In the genomic region with DNA sequence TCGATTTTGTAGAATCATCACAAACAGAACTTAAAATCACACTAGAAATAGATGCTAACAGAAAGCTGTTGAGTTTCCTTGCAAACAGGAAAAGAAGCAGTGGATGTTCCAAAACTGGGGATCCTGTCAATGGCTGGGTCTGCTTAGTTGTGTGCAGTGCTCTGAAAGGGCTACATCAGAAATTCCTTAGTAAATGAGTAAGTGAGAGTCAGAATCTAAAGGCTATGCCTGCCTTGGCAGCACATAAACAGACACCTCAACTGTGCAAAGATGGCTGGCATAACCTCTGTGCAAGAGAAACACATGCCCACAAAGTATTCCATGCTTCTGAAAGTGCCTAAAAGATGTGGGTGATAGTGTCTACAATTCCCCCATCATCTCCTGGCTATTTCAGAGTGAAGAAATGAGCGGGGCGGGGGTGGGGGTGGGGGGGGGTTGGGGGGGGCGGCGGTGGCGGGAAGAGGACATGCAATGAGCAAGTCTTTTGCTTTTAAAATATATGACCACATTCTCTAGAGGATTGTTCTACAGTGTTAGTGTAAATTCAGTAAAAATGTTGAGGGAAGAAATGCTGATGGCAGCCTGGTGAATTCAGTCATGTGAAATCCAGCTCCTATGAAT, we compare ENCODE assay signal across 18 cellular contexts.
A peak's percentile ranks its signal among the peaks of the same experiment; 100 is the strongest.
DNase-seq lines count a peak whose midpoint lies in the region; ATAC-seq, FAIRE-seq and TF ChIP-seq lines count a peak whose summit lies in the region.
"Had no signal": no experiment of that assay in that cellular context is flagged by ENCODE, and none has a peak within 500 bp of the region (broad histone marks: within the 10 kb centered on the region; RNA-seq: fewer than 3 reads in every experiment).

No MANE protein-coding gene starts in this region.

- peaks cover 6% of the 10 kb centered on the region; the same call in 1 of the 2 replicates for H3F3A ChIP-seq in GM23248 (ENCODE audit: insufficient read depth)

- no peak for ATAC-seq in HG02884 (IDR thresholded peaks at IDR 0.05; ENCODE audit: unreplicated experiment)
- ATAC-seq in HG02938 (IDR thresholded peaks at IDR 0.05; ENCODE audit: unreplicated experiment) = no peak
- ATAC-seq: T-cell had no signal

- H3K79me2 ChIP-seq in GM23248 (ENCODE audit: insufficient read depth) (no peaks in the 10 kb centered on the region), astrocyte (ENCODE audit: insufficient read depth, low read length) (no peaks in the 10 kb centered on the region), fibroblast of lung (ENCODE audit: control insufficient read depth, insufficient read depth, low read length) (no peaks in the 10 kb centered on the region)

- H3K4me3 ChIP-seq in GM23248 (no peak overlapping the region), astrocyte (ENCODE audit: insufficient read depth, low read depth, low read length) (no peak overlapping the region), fibroblast of lung (replicated peaks in 1 of 4; ENCODE audit: control extremely low read depth in 1 of 4, insufficient read depth in 1 of 4, low read depth in 3 of 4, low read length in 4 of 4) (no peak overlapping the region)

- peak overlapping the region; percentile 69 for H3K27ac Mint-ChIP-seq in astrocyte (ENCODE audit: unreplicated experiment)
- H3K27ac Mint-ChIP-seq: CD8-positive, alpha-beta memory T cell; HFFc6; T-cell had no signal

- no peaks in the 10 kb centered on the region for H3K36me3 ChIP-seq in GM23248 (ENCODE audit: low read depth)
- no peaks in the 10 kb centered on the region for H3K36me3 ChIP-seq in astrocyte (ENCODE audit: insufficient read depth, low read length)
- H3K36me3 ChIP-seq in fibroblast of lung (ENCODE audit: control insufficient read depth, insufficient read depth, low read length) = no peaks in the 10 kb centered on the region

- peaks cover 4% of the 10 kb centered on the region; the same call in 1 of the 2 replicates for H3K4me1 ChIP-seq in GM23248 (ENCODE audit: insufficient read depth)
- H3K4me1 ChIP-seq in astrocyte (ENCODE audit: insufficient read depth, low read length) = peaks cover 36% of the 10 kb centered on the region
- no peaks in the 10 kb centered on the region for H3K4me1 ChIP-seq in fibroblast of lung (ENCODE audit: control insufficient read depth, extremely low read depth, insufficient read depth, low read length)

- no peaks in the 10 kb centered on the region for H3K9me3 Mint-ChIP-seq in astrocyte (ENCODE audit: unreplicated experiment)
- H3K9me3 Mint-ChIP-seq: CD8-positive, alpha-beta memory T cell; HFFc6; T-cell had no signal

- no peak for FAIRE-seq in astrocyte (lab: Jason Lieb, UNC)

- peak; percentile 47 for DNase-seq in GM23248
- peak; percentile 41 for DNase-seq in astrocyte (ENCODE audit: low read depth)
- DNase-seq in fibroblast of lung (ENCODE audit: low read depth in 2 of 2) = peak in 1 of 2 donors; percentile 65
- DNase-seq in renal cortical epithelial cell (ENCODE audit: low read depth) = peak; percentile 69
- DNase-seq in activated CD4-positive, alpha-beta T cell treated with anti-CD3 and anti-CD28 coated beads, Interleukin-2, amount 50 U/mL, for 1 hour = no peak
- no peak for DNase-seq in NCI-H1092 (lab: John Stamatoyannopoulos, UW)
- DNase-seq: CD8-positive, alpha-beta memory T cell; GDM1; HFFc6; NCI-H1436; NCI-H1930; NCI-H748 treated with DMSO at 0.1 percent for 48 hours; SIG-M5; T-cell had no signal

- H3K9me3 ChIP-seq in GM23248 (ENCODE audit: low read depth) = no peaks in the 10 kb centered on the region
- no peaks in the 10 kb centered on the region for H3K9me3 ChIP-seq in astrocyte (ENCODE audit: insufficient read depth, low read depth, low read length)
- H3K9me3 ChIP-seq in fibroblast of lung (ENCODE audit: control insufficient read depth, insufficient read depth, low read depth, low read length) = no peaks in the 10 kb centered on the region

- no peaks in the 10 kb centered on the region for H3K27me3 ChIP-seq in GM23248 (replicated peaks; ENCODE audit: insufficient read depth)
- H3K27me3 ChIP-seq in astrocyte (ENCODE audit: insufficient read depth, low read length) = no peaks in the 10 kb centered on the region
- H3K27me3 ChIP-seq in fibroblast of lung (ENCODE audit: control insufficient read depth, insufficient read depth, low read length) = no peaks in the 10 kb centered on the region

- H3K4me3 Mint-ChIP-seq in astrocyte (ENCODE audit: unreplicated experiment) = no peak overlapping the region
- H3K4me3 Mint-ChIP-seq: CD8-positive, alpha-beta memory T cell; HFFc6; T-cell had no signal

- in situ Hi-C loops in GM23248 (cut with MboI) = no loop called here

- H3K36me3 Mint-ChIP-seq in astrocyte (ENCODE audit: low read depth, unreplicated experiment) = no peaks in the 10 kb centered on the region
- H3K36me3 Mint-ChIP-seq: CD8-positive, alpha-beta memory T cell; T-cell had no signal

- H3K27me3 Mint-ChIP-seq in astrocyte (ENCODE audit: low read depth, unreplicated experiment) = no peaks in the 10 kb centered on the region
- H3K27me3 Mint-ChIP-seq: T-cell had no signal

- H3K9me2 ChIP-seq in GM23248 (ENCODE audit: insufficient read depth) = no peaks in the 10 kb centered on the region

- H3K9ac ChIP-seq in GM23248 = no peak overlapping the region
- H3K9ac ChIP-seq in astrocyte (ENCODE audit: low read length) = no peak overlapping the region
- H3K9ac ChIP-seq in fibroblast of lung (ENCODE audit: insufficient read depth, low read length) = no peak overlapping the region
- H3K9ac ChIP-seq: KMS-11 had no signal

- H3K4me2 ChIP-seq in GM23248 (ENCODE audit: unreplicated experiment) (no peak overlapping the region), astrocyte (ENCODE audit: low read length) (no peak overlapping the region), fibroblast of lung (ENCODE audit: extremely low read depth, insufficient read depth, low read length) (peak overlapping the region; percentile 23)
- H3K4me2 ChIP-seq: KMS-11 had no signal

- H3K27ac ChIP-seq in GM23248 (no peak overlapping the region), astrocyte (ENCODE audit: low read depth, low read length) (no peak overlapping the region), fibroblast of lung (ENCODE audit: insufficient read depth, low read length) (no peak overlapping the region)
- H3K27ac ChIP-seq: C4-2B, KMS-11 had no signal

- H2AFZ ChIP-seq in GM23248 (no peak overlapping the region), astrocyte (ENCODE audit: low read depth, low read length) (no peak overlapping the region), fibroblast of lung (ENCODE audit: low read length) (no peak overlapping the region)

- WGBS in GM23248 (ENCODE audit: low coverage in 1 of 2, low lambda C conversion rate in 2 of 2, missing lambda C conversion rate in 2 of 2), 2 experiments = 72 to 84% methylated on average over 5 to 6 of the region's 6 CpGs

- H3K4me1 Mint-ChIP-seq in astrocyte (ENCODE audit: low read depth, unreplicated experiment) = peaks cover 11% of the 10 kb centered on the region
- H3K4me1 Mint-ChIP-seq: CD8-positive, alpha-beta memory T cell; T-cell had no signal

- H4K20me1 ChIP-seq in GM23248 (ENCODE audit: insufficient read depth) (no peaks in the 10 kb centered on the region), astrocyte (ENCODE audit: insufficient read depth, low read length) (no peaks in the 10 kb centered on the region), fibroblast of lung (ENCODE audit: control insufficient read depth, extremely low read depth, insufficient read depth, low read length) (no peaks in the 10 kb centered on the region)

- TF ChIP-seq CTCF in astrocyte (IDR thresholded peaks at IDR 0.05; ENCODE audit: insufficient read depth, low read depth, low read length) = no peak
- no peak for TF ChIP-seq CTCF in fibroblast of lung (conservative IDR thresholded peaks at IDR 0.05 in 1 of 2, IDR thresholded peaks at IDR 0.05 in 1 of 2; ENCODE audit: low read depth in 1 of 2, low read length in 2 of 2)

Comparison
In these comparisons a context has a peak if more than half of its experiments do, and no peak if none do; other contexts are left out.
1. DNase-seq: peak in GM23248 (single experiment), astrocyte (single experiment) and renal cortical epithelial cell (single experiment); none in activated CD4-positive, alpha-beta T cell treated with anti-CD3 and anti-CD28 coated beads, Interleukin-2, amount 50 U/mL, for 1 hour (single experiment) and NCI-H1092 (single experiment).